In genomic region chr1:154908937-154909336, GRCh38 we compare ENCODE assay signal across 36 cellular contexts. TPM values are rescaled to one million over a fixed set of nuclear protein-coding genes. Genes with fewer than 3 reads are reported as not detected.
"Had no signal": no experiment of that assay in that cellular context is flagged by ENCODE, and none has a peak within 500 bp of the region (broad histone marks: within the 10 kb centered on the region; RNA-seq: fewer than 3 reads in every experiment).

No MANE protein-coding gene starts in this region.

- H3K9me3 ChIP-seq: adrenal gland, body of pancreas, esophagus squamous epithelium, gastroesophageal sphincter had no signal

- H3K4me3 Mint-ChIP-seq: activated CD4-positive, alpha-beta memory T cell treated with anti-CD3 and anti-CD28 coated beads, Interleukin-2, amount 10 ng/mL, durations not matched to agents 7 days and 5 days; activated CD4-positive, alpha-beta T cell treated with anti-CD3 and anti-CD28 coated beads, Interleukin-2, amount 10 ng/mL, durations not matched to agents 7 days and 5 days; activated naive CD8-positive, alpha-beta T cell treated with anti-CD3 and anti-CD28 coated beads for 36 hours; activated naive CD8-positive, alpha-beta T cell treated with anti-CD3 and anti-CD28 coated beads, Interleukin-2, amount 50 U/mL, for 24 hours; activated T-cell treated with anti-CD3 and anti-CD28 coated beads, Interleukin-2, amount 50 U/mL, for 4 hours; activated T-helper 17 cell treated with anti-CD3 and anti-CD28 coated beads, Interleukin-2, amount 50 U/mL, for 72 hours; dendritic cell treated with granulocyte-macrophage colony-stimulating factor and Interleukin-4, amounts not matched to agents 40 ng/mL and 50 ng/mL, for 4 days had no signal

- H3K4me1 Mint-ChIP-seq: activated CD4-positive, alpha-beta memory T cell treated with anti-CD3 and anti-CD28 coated beads, Interleukin-2, amount 10 ng/mL, durations not matched to agents 7 days and 5 days; activated CD4-positive, alpha-beta T cell treated with anti-CD3 and anti-CD28 coated beads, Interleukin-2, amount 10 ng/mL, durations not matched to agents 7 days and 5 days; activated naive CD8-positive, alpha-beta T cell treated with anti-CD3 and anti-CD28 coated beads for 36 hours; activated naive CD8-positive, alpha-beta T cell treated with anti-CD3 and anti-CD28 coated beads, Interleukin-2, amount 50 U/mL, for 24 hours; activated T-helper 17 cell treated with anti-CD3 and anti-CD28 coated beads, Interleukin-2, amount 50 U/mL, for 72 hours had no signal

- H3K36me3 ChIP-seq: adrenal gland, cardiac muscle cell, esophagus squamous epithelium, gastroesophageal sphincter, heart right ventricle had no signal

- FAIRE-seq: endothelial cell of umbilical vein had no signal

- ATAC-seq: activated naive CD8-positive, alpha-beta T cell treated with anti-CD3 and anti-CD28 coated beads, Interleukin-2, amount 50 U/mL, for 24 hours; activated T-cell treated with anti-CD3 and anti-CD28 coated beads, Interleukin-2, amount 50 U/mL, for 4 hours; activated T-helper 17 cell treated with anti-CD3 and anti-CD28 coated beads, Interleukin-2, amount 50 U/mL, for 72 hours; body of pancreas; gastroesophageal sphincter; heart right ventricle had no signal

- H3K4me3 ChIP-seq: adrenal gland, body of pancreas, cardiac muscle cell, coronary artery, dorsolateral prefrontal cortex, esophagus squamous epithelium, gastroesophageal sphincter, heart right ventricle had no signal

- DNase-seq: activated CD4-positive, alpha-beta memory T cell treated with anti-CD3 and anti-CD28 coated beads, Interleukin-2, amount 10 ng/mL, durations not matched to agents 7 days and 5 days; activated CD4-positive, alpha-beta T cell treated with anti-CD3 and anti-CD28 coated beads for 1 hour; activated CD4-positive, alpha-beta T cell treated with anti-CD3 and anti-CD28 coated beads for 4 hours; activated CD4-positive, alpha-beta T cell treated with anti-CD3 and anti-CD28 coated beads, Interleukin-2, amount 10 ng/mL, durations not matched to agents 7 days and 5 days; activated CD4-positive, alpha-beta T cell treated with anti-CD3 and anti-CD28 coated beads, Interleukin-2, amount 50 U/mL, for 4 hours; activated CD4-positive, CD25-positive, alpha-beta regulatory T cell; activated CD8-positive, alpha-beta memory T cell treated with anti-CD3 and anti-CD28 coated beads, Interleukin-2, amount 50 U/mL, for 48 hours; activated effector memory CD4-positive, alpha-beta T cell treated with Interleukin-2 at 50 U/mL for 16 hours; activated gamma-delta T cell treated with Interleukin-2 at 50 U/mL for 16 hours; activated naive CD4-positive, alpha-beta T cell treated with anti-CD3 and anti-CD28 coated beads, Interleukin-2, amount 50 U/mL, for 16 hours; activated naive CD4-positive, alpha-beta T cell treated with Interleukin-2 at 50 U/mL for 16 hours; activated naive CD8-positive, alpha-beta T cell treated with anti-CD3 and anti-CD28 coated beads for 36 hours; activated naive CD8-positive, alpha-beta T cell treated with anti-CD3 and anti-CD28 coated beads, Interleukin-2, amount 50 U/mL, for 24 hours; activated T-cell treated with anti-CD3 and anti-CD28 coated beads for 4 hours; activated T-cell treated with anti-CD3 and anti-CD28 coated beads, Interleukin-2, amount 50 U/mL, for 4 hours; amygdala; aorta; body of pancreas; central memory CD4-positive, alpha-beta T cell; cerebellar nuclear complex; dorsolateral prefrontal cortex; effector memory CD4-positive, alpha-beta T cell; esophagus squamous epithelium; foreskin melanocyte; heart right ventricle; T-helper 2 cell had no signal

- H3K27ac Mint-ChIP-seq: activated CD4-positive, alpha-beta memory T cell treated with anti-CD3 and anti-CD28 coated beads, Interleukin-2, amount 10 ng/mL, durations not matched to agents 7 days and 5 days; activated CD4-positive, alpha-beta T cell treated with anti-CD3 and anti-CD28 coated beads, Interleukin-2, amount 10 ng/mL, durations not matched to agents 7 days and 5 days; activated naive CD8-positive, alpha-beta T cell treated with anti-CD3 and anti-CD28 coated beads for 36 hours; activated naive CD8-positive, alpha-beta T cell treated with anti-CD3 and anti-CD28 coated beads, Interleukin-2, amount 50 U/mL, for 24 hours; activated T-helper 17 cell treated with anti-CD3 and anti-CD28 coated beads, Interleukin-2, amount 50 U/mL, for 72 hours; dendritic cell treated with granulocyte-macrophage colony-stimulating factor and Interleukin-4, amounts not matched to agents 40 ng/mL and 50 ng/mL, for 4 days had no signal

- H3K4me1 ChIP-seq: adrenal gland, body of pancreas, gastroesophageal sphincter had no signal

- H3K36me3 Mint-ChIP-seq: activated naive CD8-positive, alpha-beta T cell treated with anti-CD3 and anti-CD28 coated beads for 36 hours had no signal

- H3K27me3 Mint-ChIP-seq: activated CD4-positive, alpha-beta memory T cell treated with anti-CD3 and anti-CD28 coated beads, Interleukin-2, amount 10 ng/mL, durations not matched to agents 7 days and 5 days; activated naive CD8-positive, alpha-beta T cell treated with anti-CD3 and anti-CD28 coated beads for 36 hours; activated naive CD8-positive, alpha-beta T cell treated with anti-CD3 and anti-CD28 coated beads, Interleukin-2, amount 50 U/mL, for 24 hours; activated T-helper 17 cell treated with anti-CD3 and anti-CD28 coated beads, Interleukin-2, amount 50 U/mL, for 72 hours; dendritic cell treated with granulocyte-macrophage colony-stimulating factor and Interleukin-4, amounts not matched to agents 40 ng/mL and 50 ng/mL, for 4 days had no signal

- H3K27ac ChIP-seq: adrenal gland, body of pancreas, cardiac muscle cell, coronary artery, dorsolateral prefrontal cortex, epithelial cell of prostate, esophagus squamous epithelium, gastroesophageal sphincter, heart right ventricle had no signal

- H3K9me3 Mint-ChIP-seq: activated CD4-positive, alpha-beta memory T cell treated with anti-CD3 and anti-CD28 coated beads, Interleukin-2, amount 10 ng/mL, durations not matched to agents 7 days and 5 days; activated CD4-positive, alpha-beta T cell treated with anti-CD3 and anti-CD28 coated beads, Interleukin-2, amount 10 ng/mL, durations not matched to agents 7 days and 5 days; activated naive CD8-positive, alpha-beta T cell treated with anti-CD3 and anti-CD28 coated beads for 36 hours; activated naive CD8-positive, alpha-beta T cell treated with anti-CD3 and anti-CD28 coated beads, Interleukin-2, amount 50 U/mL, for 24 hours; activated T-cell treated with anti-CD3 and anti-CD28 coated beads, Interleukin-2, amount 50 U/mL, for 4 hours; activated T-helper 17 cell treated with anti-CD3 and anti-CD28 coated beads, Interleukin-2, amount 50 U/mL, for 72 hours had no signal

- H3K27me3 ChIP-seq: adrenal gland, body of pancreas, cardiac muscle cell, dorsolateral prefrontal cortex, esophagus squamous epithelium, gastroesophageal sphincter, heart right ventricle had no signal

RNA-seq across cellular contexts. Expression of gene KCNN3, which starts 38.9 kb away (rescaled TPM):
- total RNA-seq: fibroblast of lung, fibroblast of villous mesenchyme had no signal
- polyA plus RNA-seq: fibroblast of lung had no signal
